Comparison of ENCODE assay signal across 1 cellular context in genomic region chr1:89843279-89844121, GRCh38.
TF ChIP-seq lines count a peak whose summit lies in the region.

No MANE protein-coding gene starts in this region.

TF ChIP-seq in PFSK-1, 5 proteins besides CTCF, POLR2A, EP300 and RAD21 (continued from another document):
- TF ChIP-seq SIN3A (IDR thresholded peaks at IDR 0.05; ENCODE audit: borderline replicate concordance, insufficient read depth, low read length) (peak; percentile 66; the same call in 1 of the 2 replicates), FOXP2 (optimal IDR thresholded peaks at IDR 0.05; ENCODE audit: borderline replicate concordance, extremely low read depth, extremely low read length, insufficient read depth) (no peak), POLR2AphosphoS5 (IDR thresholded peaks at IDR 0.05; ENCODE audit: low read depth, low read length) (peak; percentile 65; the same call in 1 of the 2 replicates)
TF ChIP-seq in PFSK-1: peak in this region for 3.
